29 cellular contexts compared by ENCODE assay signal in genomic region chr17:34575182-34575581, GRCh38. TPM values are rescaled to one million over a fixed set of nuclear protein-coding genes. Genes with fewer than 3 reads are reported as not detected.
"Had no signal": no experiment of that assay in that cellular context is flagged by ENCODE, and none has a peak within 500 bp of the region (broad histone marks: within the 10 kb centered on the region; RNA-seq: fewer than 3 reads in every experiment).

No MANE protein-coding gene starts in this region.

- H3K27me3 ChIP-seq: testis, uterus had no signal

- FAIRE-seq: urothelium cell line had no signal

- H3K9me3 ChIP-seq: suprapubic skin, testis, thoracic aorta, thyroid gland, tibial artery, transverse colon, upper lobe of left lung, upper lobe of right lung, uterus, vagina had no signal

- DNase-seq: stimulated activated CD4-positive, alpha-beta T cell treated with anti-CD3 and anti-CD28 coated beads, Interleukin-2, amount 100 ng/mL, for 48 hours; stimulated activated CD4-positive, alpha-beta T cell treated with anti-CD3 and anti-CD28 coated beads, Interleukin-4, amount 100 ng/mL, for 1 hour; stimulated activated CD4-positive, alpha-beta T cell treated with anti-CD3 and anti-CD28 coated beads, Interleukin-4, amount 100 ng/mL, for 24 hours; stimulated activated CD4-positive, alpha-beta T cell treated with anti-CD3 and anti-CD28 coated beads, Interleukin-4, amount 100 ng/mL, for 4 hours; stimulated activated CD8-positive, alpha-beta memory T cell treated with anti-CD3 and anti-CD28 coated beads, Interleukin-4, amount 100 ng/mL, for 48 hours; stimulated activated naive B cell treated with anti-CD40 and anti-IgM and Interleukin-4, amounts not matched to agents 10 μg/mL and 1 μg/mL and 100 μg/mL, for 72 hours; stimulated activated naive CD4-positive, alpha-beta T cell; stimulated activated naive CD4-positive, alpha-beta T cell treated with Interleukin-2 at 50 U/mL for 16 hours; stimulated activated naive CD8-positive, alpha-beta T cell treated with anti-CD3 and anti-CD28 coated beads, Interleukin-15, amount 100 ng/mL, for 72 hours; stimulated activated naive CD8-positive, alpha-beta T cell treated with anti-CD3 and anti-CD28 coated beads, Interleukin-15, Interleukin-2, amounts not matched to agents 100 U/mL and 50 U/mL, for 24 hours; stomach; substantia nigra; testis; thyroid gland; tibial artery; transverse colon; trophoblast cell; upper lobe of left lung; uterus had no signal

- H3K36me3 ChIP-seq: stomach, suprapubic skin, thoracic aorta, thyroid gland, tibial artery, tibial nerve, transverse colon, upper lobe of left lung, upper lobe of right lung, uterus, vagina had no signal

- H3K9me3 Mint-ChIP-seq: stimulated activated effector memory CD8-positive, alpha-beta T cell treated with anti-CD3 and anti-CD28 coated beads, Interleukin-12 subunit alpha, Interleukin-12 subunit beta, amount 100 ng/mL, for 72 hours; stimulated activated memory B cell treated with anti-CD40 and anti-IgM and Interleukin-4, amounts not matched to agents 10 μg/mL and 1 μg/mL and 100 μg/mL, for 72 hours; stimulated activated naive B cell treated with anti-CD40 and anti-IgM and Interleukin-4, amounts not matched to agents 10 μg/mL and 1 μg/mL and 100 μg/mL, for 72 hours; stimulated activated naive CD8-positive, alpha-beta T cell treated with anti-CD3 and anti-CD28 coated beads, Interleukin-15, amount 100 ng/mL, for 72 hours; stimulated activated naive CD8-positive, alpha-beta T cell treated with anti-CD3 and anti-CD28 coated beads, Interleukin-15, Interleukin-2, amounts not matched to agents 100 ng/mL and 50 ng/mL, for 24 hours had no signal

- H3K27ac ChIP-seq: stomach, suprapubic skin, testis, thoracic aorta, thyroid gland, tibial artery, tibial nerve, transverse colon, upper lobe of left lung, upper lobe of right lung, uterus, vagina had no signal

- H3K4me3 ChIP-seq: stomach, suprapubic skin, testis, thoracic aorta, thyroid gland, tibial artery, tibial nerve, transverse colon, upper lobe of left lung, upper lobe of right lung, uterus, vagina had no signal

- H3K36me3 Mint-ChIP-seq: stimulated activated effector memory CD8-positive, alpha-beta T cell treated with anti-CD3 and anti-CD28 coated beads, Interleukin-12 subunit alpha, Interleukin-12 subunit beta, amount 100 ng/mL, for 72 hours; stimulated activated memory B cell treated with anti-CD40 and anti-IgM and Interleukin-4, amounts not matched to agents 10 μg/mL and 1 μg/mL and 100 μg/mL, for 72 hours; stimulated activated naive B cell treated with anti-CD40 and anti-IgM and Interleukin-4, amounts not matched to agents 10 μg/mL and 1 μg/mL and 100 μg/mL, for 72 hours; type B pancreatic cell had no signal

- H3K27ac Mint-ChIP-seq: stimulated activated effector memory CD8-positive, alpha-beta T cell treated with anti-CD3 and anti-CD28 coated beads, Interleukin-12 subunit alpha, Interleukin-12 subunit beta, amount 100 ng/mL, for 72 hours; stimulated activated memory B cell treated with anti-CD40 and anti-IgM and Interleukin-4, amounts not matched to agents 10 μg/mL and 1 μg/mL and 100 μg/mL, for 72 hours; stimulated activated naive B cell treated with anti-CD40 and anti-IgM and Interleukin-4, amounts not matched to agents 10 μg/mL and 1 μg/mL and 100 μg/mL, for 72 hours; stimulated activated naive CD8-positive, alpha-beta T cell treated with anti-CD3 and anti-CD28 coated beads, Interleukin-15, amount 100 ng/mL, for 72 hours; stimulated activated naive CD8-positive, alpha-beta T cell treated with anti-CD3 and anti-CD28 coated beads, Interleukin-15, Interleukin-2, amounts not matched to agents 100 ng/mL and 50 ng/mL, for 24 hours; type B pancreatic cell had no signal

- H3K4me3 Mint-ChIP-seq: stimulated activated effector memory CD8-positive, alpha-beta T cell treated with anti-CD3 and anti-CD28 coated beads, Interleukin-12 subunit alpha, Interleukin-12 subunit beta, amount 100 ng/mL, for 72 hours; stimulated activated memory B cell treated with anti-CD40 and anti-IgM and Interleukin-4, amounts not matched to agents 10 μg/mL and 1 μg/mL and 100 μg/mL, for 72 hours; stimulated activated naive B cell treated with anti-CD40 and anti-IgM and Interleukin-4, amounts not matched to agents 10 μg/mL and 1 μg/mL and 100 μg/mL, for 72 hours; stimulated activated naive CD8-positive, alpha-beta T cell treated with anti-CD3 and anti-CD28 coated beads, Interleukin-15, amount 100 ng/mL, for 72 hours; stimulated activated naive CD8-positive, alpha-beta T cell treated with anti-CD3 and anti-CD28 coated beads, Interleukin-15, Interleukin-2, amounts not matched to agents 100 ng/mL and 50 ng/mL, for 24 hours; type B pancreatic cell had no signal

RNA-seq across cellular contexts. Expression of gene TMEM132E, which starts 4.2 kb away (rescaled TPM):
- total RNA-seq: transverse colon, vagina had no signal
